Comparison of ENCODE assay signal across 16 cellular contexts in the genomic region with DNA sequence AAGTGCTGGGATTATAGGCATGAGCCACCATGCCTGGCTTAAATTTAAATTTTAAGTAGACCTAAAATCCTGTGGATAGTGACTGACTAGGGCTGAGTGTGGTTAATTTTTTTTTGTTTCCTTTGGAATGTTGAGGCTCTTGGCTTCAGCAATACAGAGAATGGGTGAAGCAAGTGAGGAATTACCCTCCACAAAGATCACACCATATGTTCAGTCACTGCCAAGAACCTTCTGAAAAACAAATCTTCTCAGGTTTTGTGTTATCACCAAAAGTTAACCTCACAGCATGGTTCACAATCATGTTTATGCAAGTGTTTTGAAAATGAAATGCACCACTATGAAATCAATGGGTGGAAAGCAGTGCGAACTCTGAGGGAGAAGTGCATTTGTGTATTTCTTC. TPM values are rescaled to one million over a fixed set of nuclear protein-coding genes. Genes with fewer than 3 reads are reported as not detected.
A peak's percentile ranks its signal among the peaks of the same experiment; 100 is the strongest.
DNase-seq lines count a peak whose midpoint lies in the region; ATAC-seq and TF ChIP-seq lines count a peak whose summit lies in the region.
"Had no signal": no experiment of that assay in that cellular context is flagged by ENCODE, and none has a peak within 500 bp of the region (broad histone marks: within the 10 kb centered on the region; RNA-seq: fewer than 3 reads in every experiment).

No MANE protein-coding gene starts in this region.

- no peak overlapping the region for H3K4me3 Mint-ChIP-seq in activated CD8-positive, alpha-beta T cell treated with anti-CD3 and anti-CD28 coated beads for 36 hours
- H3K4me3 Mint-ChIP-seq: CD4-positive, alpha-beta memory T cell; neural crest cell had no signal

- H3K9ac ChIP-seq in GM23248 = no peak overlapping the region
- H3K9ac ChIP-seq in adipocyte (ENCODE audit: low read length) = no peak overlapping the region
- no peak overlapping the region for H3K9ac ChIP-seq in trophoblast cell (ENCODE audit: low read length)
- H3K9ac ChIP-seq in MM.1S (ENCODE audit: low read length) = no peak overlapping the region

- no peaks in the 10 kb centered on the region for H3K36me3 Mint-ChIP-seq in activated CD8-positive, alpha-beta T cell treated with anti-CD3 and anti-CD28 coated beads for 36 hours (ENCODE audit: low read depth)
- H3K36me3 Mint-ChIP-seq: CD4-positive, alpha-beta memory T cell had no signal

- H3K36me3 ChIP-seq in GM23248 (ENCODE audit: low read depth) = no peaks in the 10 kb centered on the region
- H3K36me3 ChIP-seq in adipocyte (ENCODE audit: control insufficient read depth, insufficient read depth, low read length, severe bottlenecking) = no peaks in the 10 kb centered on the region
- peaks cover 0 to 4% of the 10 kb centered on the region in 2 experiments for H3K36me3 ChIP-seq in trophoblast cell (ENCODE audit: control insufficient read depth in 1 of 2, insufficient read depth in 2 of 2, low read length in 2 of 2)
- no peaks in the 10 kb centered on the region; the same call in 1 of the 2 replicates for H3K36me3 ChIP-seq in MM.1S (replicated peaks; ENCODE audit: insufficient read depth, low read length)
- H3K36me3 ChIP-seq: left ventricle myocardium inferior, transverse colon had no signal

- H2AFZ ChIP-seq in GM23248 = no peak overlapping the region
- H2AFZ ChIP-seq in trophoblast cell (ENCODE audit: insufficient read depth, low read length, poor library complexity) = no peak overlapping the region
- H2AFZ ChIP-seq in MM.1S (ENCODE audit: low read length) = no peak overlapping the region

- H4K91ac ChIP-seq in trophoblast cell (ENCODE audit: low read depth, low read length) = no peak overlapping the region

- H3F3A ChIP-seq in GM23248 (ENCODE audit: insufficient read depth) = peaks cover 25% of the 10 kb centered on the region
- no peaks in the 10 kb centered on the region for H3F3A ChIP-seq in MM.1S (ENCODE audit: insufficient read depth, low read length)

- no peak overlapping the region for H3K27ac Mint-ChIP-seq in activated CD8-positive, alpha-beta T cell treated with anti-CD3 and anti-CD28 coated beads for 36 hours
- H3K27ac Mint-ChIP-seq: CD4-positive, alpha-beta memory T cell had no signal

- POLR2A ChIA-PET in activated CD8-positive, alpha-beta T cell treated with anti-CD3 and anti-CD28 coated beads for 36 hours (lab: Charles Lee) = no interaction called here

- no peak overlapping the region for H3K18ac ChIP-seq in trophoblast cell (ENCODE audit: low read length)

- H3K27ac ChIP-seq in GM23248 (peak overlapping the region; percentile 42; the same call in 1 of the 2 replicates), trophoblast cell (ENCODE audit: low read depth, low read length) (peak overlapping the region; percentile 55), MM.1S (ENCODE audit: low read length) (no peak overlapping the region)
- H3K27ac ChIP-seq: left ventricle myocardium inferior had no signal

- H3K4me1 ChIP-seq in GM23248 (ENCODE audit: insufficient read depth) (peaks cover 31% of the 10 kb centered on the region), adipocyte (ENCODE audit: control insufficient read depth, insufficient read depth, low read length) (peaks cover 43% of the 10 kb centered on the region), trophoblast cell (ENCODE audit: control insufficient read depth in 1 of 2, insufficient read depth in 2 of 2, low read length in 2 of 2) (peaks cover 24 to 32% of the 10 kb centered on the region in 2 experiments), MM.1S (ENCODE audit: low read length) (0 out of 2 replicates have a peak, but pooled peaks cover 3% of the 10 kb centered on the region)

- no peak overlapping the region for H3K14ac ChIP-seq in trophoblast cell (ENCODE audit: low read length)

- H3K9me3 ChIP-seq in GM23248 (ENCODE audit: low read depth) (no peaks in the 10 kb centered on the region), adipocyte (ENCODE audit: control insufficient read depth, low read length) (no peaks in the 10 kb centered on the region), trophoblast cell (ENCODE audit: insufficient read depth, low read depth, low read length) (no peaks in the 10 kb centered on the region), MM.1S (replicated peaks; ENCODE audit: insufficient read depth, low read length) (no peaks in the 10 kb centered on the region)
- H3K9me3 ChIP-seq: left ventricle myocardium inferior, transverse colon had no signal

- H3K79me1 ChIP-seq in trophoblast cell (ENCODE audit: low read length) = peaks cover 24% of the 10 kb centered on the region

- H3K4ac ChIP-seq in trophoblast cell (ENCODE audit: low read depth, low read length) = no peak overlapping the region

- H3K23ac ChIP-seq in trophoblast cell (ENCODE audit: low read length) = no peak overlapping the region

- H4K20me1 ChIP-seq in GM23248 (ENCODE audit: insufficient read depth) (no peaks in the 10 kb centered on the region), MM.1S (ENCODE audit: insufficient read depth, low read length) (no peaks in the 10 kb centered on the region)

- 95 to 97% methylated on average over 1 of the region's 1 CpG for WGBS in GM23248 (ENCODE audit: low coverage in 1 of 2, low lambda C conversion rate in 2 of 2, missing lambda C conversion rate in 2 of 2), 2 experiments
- WGBS in trophoblast cell (ENCODE audit: extremely low coverage, insufficient coverage, insufficient read length) = no CpG with 5 or more reads among the region's 1 CpG

- H3K9me2 ChIP-seq in GM23248 (ENCODE audit: insufficient read depth) (no peaks in the 10 kb centered on the region), MM.1S (replicated peaks; ENCODE audit: insufficient read depth, low read length) (no peaks in the 10 kb centered on the region)

- H3K4me3 ChIP-seq in GM23248 (no peak overlapping the region), adipocyte (ENCODE audit: low read length) (no peak overlapping the region), trophoblast cell (ENCODE audit: low read depth, low read length) (no peak overlapping the region), MM.1S (ENCODE audit: low read length) (no peak overlapping the region)
- H3K4me3 ChIP-seq: left ventricle myocardium inferior, transverse colon had no signal

- no peak overlapping the region for H4K8ac ChIP-seq in trophoblast cell (ENCODE audit: low read depth, low read length)

- H3K9me3 Mint-ChIP-seq in activated CD8-positive, alpha-beta T cell treated with anti-CD3 and anti-CD28 coated beads for 36 hours = no peaks in the 10 kb centered on the region
- H3K9me3 Mint-ChIP-seq: CD4-positive, alpha-beta memory T cell; neural crest cell had no signal

- ATAC-seq in activated CD8-positive, alpha-beta T cell treated with anti-CD3 and anti-CD28 coated beads for 36 hours = no peak
- ATAC-seq: sciatic nerve had no signal

- peak; percentile 50 for DNase-seq in GM23248
- DNase-seq in adipocyte (ENCODE audit: low read depth) = peak; percentile 71
- DNase-seq in fibroblast of peridontal ligament (ENCODE audit: extremely low read depth) = peak; percentile 82
- no peak for DNase-seq in trophoblast cell
- DNase-seq in NCI-H1092 treated with DMSO at 0.1 percent for 48 hours (lab: John Stamatoyannopoulos, UW) = no peak
- no peak for DNase-seq in activated CD8-positive, alpha-beta T cell treated with anti-CD3 and anti-CD28 coated beads for 36 hours
- no peak for DNase-seq in DMS79 treated with DMSO at 0.1 percent for 48 hours (lab: John Stamatoyannopoulos, UW)
- DNase-seq in MM.1S = no peak
- DNase-seq: CD4-positive, alpha-beta memory T cell; left ventricle myocardium inferior; NCI-H1048; NCI-H2227 treated with DMSO at 0.1 percent for 48 hours; stimulated activated CD4-positive, alpha-beta T cell treated with anti-CD3 and anti-CD28 coated beads, Interleukin-4, amount 100 ng/mL, for 24 hours; transverse colon had no signal

- H3K79me2 ChIP-seq in GM23248 (ENCODE audit: insufficient read depth) (peaks cover 98% of the 10 kb centered on the region), trophoblast cell (ENCODE audit: control insufficient read depth, insufficient read depth, low read length, poor library complexity) (peaks cover 9% of the 10 kb centered on the region), MM.1S (ENCODE audit: low read length) (peaks cover 81% of the 10 kb centered on the region)

- H3K27me3 ChIP-seq in GM23248 (replicated peaks; ENCODE audit: insufficient read depth) = no peaks in the 10 kb centered on the region
- H3K27me3 ChIP-seq in adipocyte (replicated peaks; ENCODE audit: control insufficient read depth, insufficient read depth, low read length) = no peaks in the 10 kb centered on the region
- H3K27me3 ChIP-seq in trophoblast cell (ENCODE audit: insufficient read depth, low read length) = no peaks in the 10 kb centered on the region
- no peaks in the 10 kb centered on the region for H3K27me3 ChIP-seq in MM.1S (replicated peaks; ENCODE audit: insufficient read depth, low read length)
- H3K27me3 ChIP-seq: transverse colon had no signal

- CTCF ChIA-PET in activated CD8-positive, alpha-beta T cell treated with anti-CD3 and anti-CD28 coated beads for 36 hours (lab: Charles Lee) = interaction anchor here (1.5 kb wide), 1 partner anchor 13 kb away, joined by 5 read pairs; no protein-coding TSS in a partner anchor

- no peak overlapping the region for H2BK5ac ChIP-seq in trophoblast cell (ENCODE audit: low read depth, low read length, poor library complexity)

- no peaks in the 10 kb centered on the region for H3K4me1 Mint-ChIP-seq in activated CD8-positive, alpha-beta T cell treated with anti-CD3 and anti-CD28 coated beads for 36 hours (ENCODE audit: low read depth)
- H3K4me1 Mint-ChIP-seq: CD4-positive, alpha-beta memory T cell had no signal

- no peak overlapping the region for H4K12ac ChIP-seq in trophoblast cell (ENCODE audit: low read depth, low read length)

- intact Hi-C loops in activated CD8-positive, alpha-beta T cell treated with anti-CD3 and anti-CD28 coated beads for 36 hours (cut with micrococcal nuclease) = no loop called here

- no peak overlapping the region for H3K4me2 ChIP-seq in GM23248 (ENCODE audit: unreplicated experiment)
- no peak overlapping the region for H3K4me2 ChIP-seq in trophoblast cell (ENCODE audit: low read length)
- H3K4me2 ChIP-seq in MM.1S (ENCODE audit: low read depth, low read length) = no peak overlapping the region

- no peak overlapping the region for H2BK12ac ChIP-seq in trophoblast cell (ENCODE audit: low read length)

- TF ChIP-seq CTCF in activated CD8-positive, alpha-beta T cell treated with anti-CD3 and anti-CD28 coated beads for 36 hours (IDR thresholded peaks at IDR 0.05) = no peak
- TF ChIP-seq CTCF in MM.1S (IDR thresholded peaks at IDR 0.05; ENCODE audit: low read length) = no peak

- H2AK5ac ChIP-seq in trophoblast cell (ENCODE audit: low read length) = no peak overlapping the region

- in situ Hi-C loops in GM23248 (cut with MboI) = no loop called here

- H2BK120ac ChIP-seq in trophoblast cell (ENCODE audit: insufficient read depth, low read length, poor library complexity) = no peak overlapping the region

- no peaks in the 10 kb centered on the region for H3K27me3 Mint-ChIP-seq in activated CD8-positive, alpha-beta T cell treated with anti-CD3 and anti-CD28 coated beads for 36 hours
- H3K27me3 Mint-ChIP-seq: CD4-positive, alpha-beta memory T cell had no signal

RNA-seq across cellular contexts. Expression of a gene that starts 44.3 kb away (rescaled TPM):
- 103 and 128 TPM in 2 replicates for total RNA-seq in GM23248 (2014; rRNA removed; shearing (Covaris generic))
- polyA plus RNA-seq in GM23248 (2016; fragmentation: Nextera tagmentation; extraction: Ambion mirVana) = 78.3 and 116 TPM in 2 replicates
- 338 and 348 TPM in 2 replicates for polyA plus RNA-seq in trophoblast cell (2013)
- 1 to 10 TPM; 5.7 to 9.0 TPM for total RNA-seq in activated CD8-positive, alpha-beta T cell treated with anti-CD3 and anti-CD28 coated beads for 36 hours

Comparison
In these comparisons a context has a peak if more than half of its experiments do, and no peak if none do; other contexts are left out.
1. DNase-seq: peak in GM23248 (single experiment), adipocyte (single experiment) and fibroblast of peridontal ligament (single experiment); none in trophoblast cell (0 of 2), NCI-H1092 treated with DMSO at 0.1 percent for 48 hours (single experiment), activated CD8-positive, alpha-beta T cell treated with anti-CD3 and anti-CD28 coated beads for 36 hours (single experiment), DMS79 treated with DMSO at 0.1 percent for 48 hours (single experiment) and MM.1S (single experiment).
2. RNA of a gene that starts 44.3 kb away (total RNA-seq): 103 to 128 TPM in GM23248; 5.7 to 9.0 TPM in activated CD8-positive, alpha-beta T cell treated with anti-CD3 and anti-CD28 coated beads for 36 hours; every median in the first group is over 10 times any median in the second.